In the genomic region with DNA sequence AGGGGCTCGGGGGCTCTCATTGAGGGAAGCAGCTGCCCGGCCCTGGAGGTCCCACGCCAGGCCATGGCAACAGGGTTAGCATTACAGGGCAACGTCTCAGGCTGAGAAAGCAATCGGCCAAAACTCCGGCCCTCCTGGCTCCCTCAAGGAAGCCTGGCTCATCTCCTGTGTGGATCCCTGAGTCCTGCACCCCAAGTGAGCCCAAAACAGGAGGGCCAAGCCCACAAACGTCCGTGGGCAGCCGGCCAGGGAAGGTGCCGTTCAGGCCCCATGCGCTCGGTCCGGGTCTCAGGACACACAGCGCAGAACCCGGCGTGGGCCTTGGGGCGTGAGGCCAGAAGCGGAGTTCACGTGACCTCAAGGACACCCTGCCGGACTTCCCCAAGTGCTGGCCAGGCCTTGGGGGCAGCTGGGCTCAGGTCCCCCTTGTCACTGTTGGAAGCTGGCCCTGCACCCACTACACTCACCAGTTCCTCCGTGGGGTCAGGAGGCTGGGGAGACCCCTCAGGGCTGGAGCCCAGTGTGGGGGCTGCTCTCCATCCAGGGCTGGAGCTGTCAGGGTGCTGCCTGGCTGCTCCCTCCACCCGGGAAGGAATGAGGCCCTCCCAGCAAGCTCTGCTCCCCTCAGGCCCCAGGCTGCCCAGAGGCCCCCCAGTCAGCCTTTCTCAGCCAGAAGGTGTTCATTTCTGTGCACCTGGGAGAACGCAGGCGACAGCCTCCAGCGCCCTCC, we compare ENCODE assay signal across 10 cellular contexts. TPM values are rescaled to one million over a fixed set of nuclear protein-coding genes. Genes with fewer than 3 reads are reported as not detected.
DNase-seq lines count a peak whose midpoint lies in the region; ATAC-seq and TF ChIP-seq lines count a peak whose summit lies in the region.
"Had no signal": no experiment of that assay in that cellular context is flagged by ENCODE, and none has a peak within 500 bp of the region (broad histone marks: within the 10 kb centered on the region; RNA-seq: fewer than 3 reads in every experiment).

No MANE protein-coding gene starts in this region.

- no peak overlapping the region for H2AFZ ChIP-seq in PC-3 (ENCODE audit: low read length)

- H3K4me1 ChIP-seq in PC-3 (ENCODE audit: insufficient read depth, low read length) = no peaks in the 10 kb centered on the region
- no peaks in the 10 kb centered on the region for H3K4me1 ChIP-seq in right cardiac atrium (ENCODE audit: control insufficient read depth, insufficient read depth, low read length)
- H3K4me1 ChIP-seq: vagina had no signal

- H3K36me3 ChIP-seq in PC-3 (ENCODE audit: low read depth, low read length) = no peaks in the 10 kb centered on the region
- H3K36me3 ChIP-seq: vagina had no signal

- H3K4me3 ChIP-seq in PC-3 (ENCODE audit: low read length) = no peak overlapping the region
- no peak overlapping the region for H3K4me3 ChIP-seq in right cardiac atrium (ENCODE audit: low read length)
- H3K4me3 ChIP-seq: vagina had no signal

- no peak overlapping the region for H3K4me2 ChIP-seq in PC-3 (ENCODE audit: low read length)

- H3F3A ChIP-seq in PC-3 (ENCODE audit: low read length, unreplicated experiment) = no peaks in the 10 kb centered on the region

- no peaks in the 10 kb centered on the region for H3K9me2 ChIP-seq in PC-3 (replicated peaks; ENCODE audit: low read length)

- peaks cover 3% of the 10 kb centered on the region for H3K4me1 Mint-ChIP-seq in activated CD4-positive, alpha-beta T cell treated with anti-CD3 and anti-CD28 coated beads, Interleukin-2, amount 10 ng/mL, durations not matched to agents 24 days and 14 days

- H3K27ac ChIP-seq in PC-3 (ENCODE audit: low read length) (no peak overlapping the region), right cardiac atrium (ENCODE audit: low read length) (no peak overlapping the region)
- H3K27ac ChIP-seq: vagina had no signal

- intact Hi-C loops in activated CD4-positive, alpha-beta T cell treated with anti-CD3 and anti-CD28 coated beads, Interleukin-2, amount 10 ng/mL, durations not matched to agents 24 days and 14 days (cut with micrococcal nuclease) = loop anchor here (2.0 kb wide), 1 partner anchor 58 kb away; no protein-coding TSS in a partner anchor
- intact Hi-C loops in PC-3 (cut with micrococcal nuclease) = no loop called here
- intact Hi-C loops in right cardiac atrium (cut with DNase I) = loop anchor here in 2 of 4 donors (5.0 to 10.0 kb wide), 2 partner anchors 63 to 256 kb away; no protein-coding TSS in a partner anchor

- CTCF ChIA-PET in PC-3 (lab: Charles Lee) = no interaction called here

- peaks cover 2% of the 10 kb centered on the region for H3K36me3 Mint-ChIP-seq in activated CD4-positive, alpha-beta T cell treated with anti-CD3 and anti-CD28 coated beads, Interleukin-2, amount 10 ng/mL, durations not matched to agents 24 days and 14 days (ENCODE audit: low read depth)
- H3K36me3 Mint-ChIP-seq: mesothelial cell of epicardium had no signal

- peak overlapping the region; percentile 72 for H3K27ac Mint-ChIP-seq in activated CD4-positive, alpha-beta T cell treated with anti-CD3 and anti-CD28 coated beads, Interleukin-2, amount 10 ng/mL, durations not matched to agents 24 days and 14 days
- H3K27ac Mint-ChIP-seq: mesothelial cell of epicardium had no signal

- peaks cover 3% of the 10 kb centered on the region for H3K27me3 Mint-ChIP-seq in activated CD4-positive, alpha-beta T cell treated with anti-CD3 and anti-CD28 coated beads, Interleukin-2, amount 10 ng/mL, durations not matched to agents 24 days and 14 days

- POLR2A ChIA-PET in PC-3 (lab: Charles Lee; ENCODE audit: unreplicated experiment) = no interaction called here

- TF ChIP-seq CTCF in PC-3 (conservative IDR thresholded peaks at IDR 0.05; ENCODE audit: low read depth, low read length) = no peak

- no peak overlapping the region for H3K4me3 Mint-ChIP-seq in activated CD4-positive, alpha-beta T cell treated with anti-CD3 and anti-CD28 coated beads, Interleukin-2, amount 10 ng/mL, durations not matched to agents 24 days and 14 days
- H3K4me3 Mint-ChIP-seq: mesothelial cell of epicardium had no signal

- H3K79me2 ChIP-seq in PC-3 (ENCODE audit: low read length) = no peaks in the 10 kb centered on the region

- ATAC-seq in PC-3 (0 out of 2 replicates have a peak, but pooled peaks have one; percentile 19), right cardiac atrium (peak; percentile 13 to 29), GM18520 (IDR thresholded peaks at IDR 0.05; ENCODE audit: unreplicated experiment) (no peak), HG02840 (IDR thresholded peaks at IDR 0.05; ENCODE audit: low FRiP score, unreplicated experiment) (no peak)
- ATAC-seq in stimulated activated naive CD8-positive, alpha-beta T cell treated with anti-CD3 and anti-CD28 coated beads, Interleukin-15, Interleukin-2, amounts not matched to agents 100 U/mL and 50 U/mL, for 24 hours = peak; percentile 10

- peaks cover 9% of the 10 kb centered on the region for H3K9me3 Mint-ChIP-seq in activated CD4-positive, alpha-beta T cell treated with anti-CD3 and anti-CD28 coated beads, Interleukin-2, amount 10 ng/mL, durations not matched to agents 24 days and 14 days

- no TSS peak for BruUV-seq in PC-3 (replicated peaks; lab: Mats Ljungman, UMichigan)

- 45% methylated on average over 25 of the region's 25 CpGs for WGBS in right cardiac atrium

- H3K27me3 ChIP-seq in PC-3 (ENCODE audit: low read length) (no peaks in the 10 kb centered on the region), right cardiac atrium (ENCODE audit: control insufficient read depth, insufficient read depth) (no peaks in the 10 kb centered on the region)
- H3K27me3 ChIP-seq: vagina had no signal

- no peak for DNase-seq in activated CD4-positive, alpha-beta T cell treated with anti-CD3 and anti-CD28 coated beads, Interleukin-2, amount 10 ng/mL, durations not matched to agents 24 days and 14 days
- DNase-seq in activated CD4-positive, alpha-beta T cell treated with anti-CD3 and anti-CD28 coated beads for 1 hour = no peak
- DNase-seq in PC-3 = no peak
- peak; percentile 42 to 86 (median 81) for DNase-seq in right cardiac atrium
- no peak for DNase-seq in stimulated activated naive CD8-positive, alpha-beta T cell treated with anti-CD3 and anti-CD28 coated beads, Interleukin-15, Interleukin-2, amounts not matched to agents 100 U/mL and 50 U/mL, for 24 hours
- DNase-seq in germinal center (ENCODE audit: low spot score) = no peak

- H4K20me1 ChIP-seq in PC-3 (ENCODE audit: low read length) = no peaks in the 10 kb centered on the region

- no peaks in the 10 kb centered on the region for H3K9me3 ChIP-seq in PC-3 (ENCODE audit: low read length)
- H3K9me3 ChIP-seq in right cardiac atrium (ENCODE audit: control insufficient read depth, low read length) = no peaks in the 10 kb centered on the region
- H3K9me3 ChIP-seq: vagina had no signal

- no peak overlapping the region for H3K9ac ChIP-seq in PC-3 (ENCODE audit: low read length)

RNA-seq across cellular contexts. Expression of gene PWWP2B, which starts 7.9 kb away (rescaled TPM):
- total RNA-seq in activated CD4-positive, alpha-beta T cell treated with anti-CD3 and anti-CD28 coated beads, Interleukin-2, amount 10 ng/mL, durations not matched to agents 24 days and 14 days = 4.9 and 5.0 TPM in 2 replicates
- total RNA-seq in PC-3 (2014; rRNA removed) (24.5 and 41.5 TPM in 2 replicates), right cardiac atrium (10 to 100 TPM in 2 of 4 donors, 1 to 10 TPM in 2; 7.0 to 10.6 (median 9.6) TPM)
- polyA plus RNA-seq in right cardiac atrium = 9.1 TPM

RNA-seq across cellular contexts. Expression of gene LRRC27, which starts 57.1 kb away (rescaled TPM):
- total RNA-seq in activated CD4-positive, alpha-beta T cell treated with anti-CD3 and anti-CD28 coated beads, Interleukin-2, amount 10 ng/mL, durations not matched to agents 24 days and 14 days = 2.3 and 3.3 TPM in 2 replicates
- 2.5 and 5.6 TPM in 2 replicates for total RNA-seq in PC-3 (2014; rRNA removed)
- 1 to 10 TPM; 3.7 to 9.3 (median 6.8) TPM for total RNA-seq in right cardiac atrium
- polyA plus RNA-seq in right cardiac atrium = 5.4 TPM

Comparison
In these comparisons a context has a peak if more than half of its experiments do, and no peak if none do; other contexts are left out.
1. DNase-seq: peak in right cardiac atrium (3 of 3); none in activated CD4-positive, alpha-beta T cell treated with anti-CD3 and anti-CD28 coated beads, Interleukin-2, amount 10 ng/mL, durations not matched to agents 24 days and 14 days (single experiment), activated CD4-positive, alpha-beta T cell treated with anti-CD3 and anti-CD28 coated beads for 1 hour (single experiment), PC-3 (single experiment), stimulated activated naive CD8-positive, alpha-beta T cell treated with anti-CD3 and anti-CD28 coated beads, Interleukin-15, Interleukin-2, amounts not matched to agents 100 U/mL and 50 U/mL, for 24 hours (single experiment) and germinal center (single experiment).
2. ATAC-seq: peak in PC-3 (single experiment), right cardiac atrium (2 of 2) and stimulated activated naive CD8-positive, alpha-beta T cell treated with anti-CD3 and anti-CD28 coated beads, Interleukin-15, Interleukin-2, amounts not matched to agents 100 U/mL and 50 U/mL, for 24 hours (single experiment); none in GM18520 (single experiment) and HG02840 (single experiment).